1 cellular context compared by ENCODE assay signal in genomic region chr22:43110444-43110926, GRCh38.
TF ChIP-seq lines count a peak whose summit lies in the region.

Gene BIK, plus strand, starts transcription at chr22:43110750. Its CDS starts 13,273 bp downstream, at chr22:43124023.

TF ChIP-seq in HepG2, 621 proteins besides CTCF, POLR2A, EP300 and RAD21 (continued from another document):
- TF ChIP-seq FOXA3 (CRISPR knock-in tag; IDR thresholded peaks at IDR 0.05) (peak; percentile 64), ZNF501 (CRISPR knock-in tag; IDR thresholded peaks at IDR 0.05) (no peak), SRY (CRISPR knock-in tag; IDR thresholded peaks at IDR 0.05) (no peak), RARG (CRISPR knock-in tag; IDR thresholded peaks at IDR 0.05; ENCODE audit: low read depth) (no peak), ZNF350 (CRISPR knock-in tag; IDR thresholded peaks at IDR 0.05; ENCODE audit: borderline replicate concordance, low read depth) (no peak), FOXA1 (IDR thresholded peaks at IDR 0.05) (no peak), FOXA1 (CRISPR knock-in tag; IDR thresholded peaks at IDR 0.05) (peak; percentile 79), ZNF850 (CRISPR knock-in tag; conservative IDR thresholded peaks at IDR 0.05) (no peak)
